Comparison of ENCODE assay signal across 11 cellular contexts in genomic region chrX:101429934-101430333, GRCh38. TPM values are rescaled to one million over a fixed set of nuclear protein-coding genes. Genes with fewer than 3 reads are reported as not detected.
DNase-seq lines count a peak whose midpoint lies in the region; ATAC-seq and TF ChIP-seq lines count a peak whose summit lies in the region.
"Had no signal": no experiment of that assay in that cellular context is flagged by ENCODE, and none has a peak within 500 bp of the region (broad histone marks: within the 10 kb centered on the region; RNA-seq: fewer than 3 reads in every experiment).

No MANE protein-coding gene starts in this region.

- no peaks in the 10 kb centered on the region for H3K79me1 ChIP-seq in IMR-90 (ENCODE audit: low read depth in 1 of 2, low read length in 2 of 2)

- no peak for TF ChIP-seq RAD21 in IMR-90 (IDR thresholded peaks at IDR 0.05; ENCODE audit: low read length)

- no peak overlapping the region for H3K27ac ChIP-seq in IMR-90 (ENCODE audit: insufficient read depth, low read length)
- H3K27ac ChIP-seq: VCaP had no signal

- CTCF ChIA-PET in IMR-90 (lab: Yijun Ruan, JAX) = no interaction called here

- no peak overlapping the region for H4K91ac ChIP-seq in IMR-90 (ENCODE audit: insufficient read depth, low read depth, low read length)

- no peak for TF ChIP-seq CTCF in IMR-90 (conservative IDR thresholded peaks at IDR 0.05; ENCODE audit: low read depth, low read length)
- no peak for TF ChIP-seq CTCF in fibroblast of villous mesenchyme (IDR thresholded peaks at IDR 0.05; ENCODE audit: insufficient read depth, low read depth, low read length)

- no peak overlapping the region for H3K18ac ChIP-seq in IMR-90 (ENCODE audit: low read depth, low read length)

- H2AK9ac ChIP-seq in IMR-90 (replicated peaks; ENCODE audit: low read depth, low read length, poor library complexity) = no peak overlapping the region

- H3K36me3 ChIP-seq in IMR-90 (ENCODE audit: control insufficient read depth, insufficient read depth, low read length) = no peaks in the 10 kb centered on the region
- H3K36me3 ChIP-seq in HAP-1 (replicated peaks) = no peaks in the 10 kb centered on the region

- H4K20me1 ChIP-seq in IMR-90 (ENCODE audit: insufficient read depth, low read length) = no peaks in the 10 kb centered on the region

- H3K4me2 ChIP-seq in IMR-90 (ENCODE audit: low read depth, low read length) = peak overlapping the region; percentile 39; the same call in 1 of the 2 replicates

- intact Hi-C loops in IMR-90 (cut with micrococcal nuclease) = no loop called here
- intact Hi-C loops in Right ventricle myocardium superior (cut with DNase I) = no loop called here
- intact Hi-C loops in posterior cingulate gyrus (cut with DNase I) = no loop called here

- in situ Hi-C loops in IMR-90 (cut with MboI; ENCODE audit: low sequenced_read_pairs) = no loop called here
- in situ Hi-C loops in HAP-1 (cut with MboI; ENCODE audit: low sequenced_read_pairs) = no loop called here

- no peak overlapping the region for H3K14ac ChIP-seq in IMR-90 (replicated peaks; ENCODE audit: low read depth, low read length)

- H3K56ac ChIP-seq in IMR-90 (ENCODE audit: extremely low read depth, insufficient read depth, low read length) = no peak overlapping the region

- H3K27me3 ChIP-seq in IMR-90 (ENCODE audit: control insufficient read depth, insufficient read depth, low read length) (no peaks in the 10 kb centered on the region), HAP-1 (ENCODE audit: low read depth) (no peaks in the 10 kb centered on the region)

- H2BK5ac ChIP-seq in IMR-90 (ENCODE audit: low read depth, low read length, poor library complexity, severe bottlenecking) = peak overlapping the region; percentile 38

- BruUV-seq in IMR-90 (replicated peaks; lab: Mats Ljungman, UMichigan) = no TSS peak

- DNase-seq in IMR-90 = peak; percentile 69
- DNase-seq in fibroblast of villous mesenchyme (ENCODE audit: low read depth) = peak; percentile 72
- no peak for DNase-seq in Right ventricle myocardium superior
- DNase-seq in HAP-1 (ENCODE audit: low spot score in 2 of 2) = no peak
- DNase-seq in posterior cingulate gyrus = no peak
- DNase-seq in iPS-NIHi7 (ENCODE audit: extremely low spot score) = no peak
- DNase-seq: left cardiac atrium had no signal

- ATAC-seq in GM18505 (IDR thresholded peaks at IDR 0.05; ENCODE audit: unreplicated experiment) = peak; percentile 40
- peak; percentile 46 for ATAC-seq in GM21717 (IDR thresholded peaks at IDR 0.05; ENCODE audit: unreplicated experiment)
- peak; percentile 84 for ATAC-seq in IMR-90 (ENCODE audit: low read depth)
- no peak for ATAC-seq in Right ventricle myocardium superior (ENCODE audit: poor library complexity)
- ATAC-seq: left cardiac atrium had no signal

- H2BK15ac ChIP-seq in IMR-90 (ENCODE audit: low read depth, low read length) = no peak overlapping the region

- H3K9me3 ChIP-seq in IMR-90 (ENCODE audit: control insufficient read depth, insufficient read depth, low read length) (no peaks in the 10 kb centered on the region; the same call in 1 of the 2 replicates), HAP-1 (no peaks in the 10 kb centered on the region)

- H3K4me3 ChIP-seq in IMR-90 (ENCODE audit: insufficient read depth, low read depth, low read length) (no peak overlapping the region), fibroblast of villous mesenchyme (ENCODE audit: low read depth, low read length) (no peak overlapping the region), HAP-1 (no peak overlapping the region)

- H2BK120ac ChIP-seq in IMR-90 (ENCODE audit: low read depth, low read length) = no peak overlapping the region

- H4K8ac ChIP-seq in IMR-90 (ENCODE audit: low read depth in 2 of 2, low read length in 2 of 2) = no peak overlapping the region

- no peak overlapping the region for H2AFZ ChIP-seq in IMR-90 (replicated peaks; ENCODE audit: low read length, poor library complexity)

- H3K9me1 ChIP-seq in IMR-90 (ENCODE audit: insufficient read depth, low read length) = no peaks in the 10 kb centered on the region

- TF ChIP-seq POLR2A in GM18505 (IDR thresholded peaks at IDR 0.05; ENCODE audit: borderline replicate concordance, extremely low read depth, insufficient read depth, insufficient read length) = no peak
- no peak for TF ChIP-seq POLR2A in IMR-90 (IDR thresholded peaks at IDR 0.05; ENCODE audit: low read depth, low read length)

- no peak overlapping the region for H3K9ac ChIP-seq in IMR-90 (ENCODE audit: low read depth, low read length)

- no CpG with 5 or more reads among the region's 1 CpG for WGBS in IMR-90 (ENCODE audit: extremely low coverage in 2 of 2, insufficient read length in 1 of 2), 2 experiments

- H3K23ac ChIP-seq in IMR-90 (ENCODE audit: low read depth, low read length) = no peak overlapping the region

- POLR2A ChIA-PET in IMR-90 (lab: Charles Lee; ENCODE audit: unreplicated experiment) = interaction anchor here (0.7 kb wide), 1 partner anchor 1294 kb away, joined by 8 read pairs; no protein-coding TSS in a partner anchor

- H3K4me1 ChIP-seq in IMR-90 (ENCODE audit: control insufficient read depth, insufficient read depth, low read length) (peaks cover 2% of the 10 kb centered on the region; the same call in 1 of the 2 replicates), HAP-1 (no peaks in the 10 kb centered on the region)

- no peak overlapping the region for H2AK5ac ChIP-seq in IMR-90 (ENCODE audit: low read depth, low read length)

- dilution Hi-C loops in IMR-90 (cut with HindIII; ENCODE audit: low sequenced_read_pairs, unreplicated experiment) = no loop called here

- H4K5ac ChIP-seq in IMR-90 (ENCODE audit: low read depth, low read length) = no peak overlapping the region

- no peak overlapping the region for H2BK20ac ChIP-seq in IMR-90 (ENCODE audit: low read depth, low read length)

- no peak overlapping the region for H3K4ac ChIP-seq in IMR-90 (ENCODE audit: low read depth, low read length)

TF ChIP-seq in IMR-90, 13 proteins besides CTCF, POLR2A, EP300 and RAD21:
- TF ChIP-seq MAZ (IDR thresholded peaks at IDR 0.05; ENCODE audit: borderline replicate concordance, low read depth, low read length) = no peak
- TF ChIP-seq FOS (IDR thresholded peaks at IDR 0.05; ENCODE audit: low read depth, low read length) = peak; percentile 58; the same call in 1 of the 2 replicates

RNA-seq across cellular contexts. Expression of gene HNRNPH2, which starts 21.9 kb away (rescaled TPM):
- total RNA-seq in IMR-90 (2012; rRNA removed) (54.3 and 95.3 TPM in 2 replicates), fibroblast of villous mesenchyme (57.3 and 74.7 TPM in 2 replicates), Right ventricle myocardium superior (46.9 TPM)
- 31.4 and 42.8 TPM in 2 replicates for polyA plus RNA-seq in IMR-90 (2012; rRNA removed)
- 5.2 and 10.1 TPM in 2 replicates for polyA plus RNA-seq in IMR-90 (2012; cell fraction: cytosol; rRNA removed)
- 1.4 and 12.2 TPM in 2 replicates for polyA plus RNA-seq in IMR-90 (2012; cell fraction: nucleus; rRNA removed; ENCODE audit: low replicate concordance)

RNA-seq across cellular contexts. Expression of gene GLA, which starts 22.2 kb away (rescaled TPM):
- 37.2 and 38.7 TPM in 2 replicates for total RNA-seq in IMR-90 (2012; rRNA removed)
- 26.4 and 27.9 TPM in 2 replicates for polyA plus RNA-seq in IMR-90 (2012; rRNA removed)
- polyA plus RNA-seq in IMR-90 (2012; cell fraction: cytosol; rRNA removed) = 11.8 and 15.8 TPM in 2 replicates
- polyA plus RNA-seq in IMR-90 (2012; cell fraction: nucleus; rRNA removed; ENCODE audit: low replicate concordance) = 14.3 and 57.2 TPM in 2 replicates
- 31.2 and 45.8 TPM in 2 replicates for total RNA-seq in fibroblast of villous mesenchyme
- total RNA-seq in Right ventricle myocardium superior = 9.1 TPM

RNA-seq across cellular contexts. Expression of gene RPL36A, which starts 39.1 kb away (rescaled TPM):
- total RNA-seq in IMR-90 (2012; rRNA removed) (677 and 1,679 TPM in 2 replicates), fibroblast of villous mesenchyme (103 and 132 TPM in 2 replicates), Right ventricle myocardium superior (72.0 TPM)
- polyA plus RNA-seq in IMR-90 (2012; rRNA removed) = 1,999 and 2,412 TPM in 2 replicates
- polyA plus RNA-seq in IMR-90 (2012; cell fraction: cytosol; rRNA removed) = 794 and 2,086 TPM in 2 replicates
- polyA plus RNA-seq in IMR-90 (2012; cell fraction: nucleus; rRNA removed; ENCODE audit: low replicate concordance) = 62.2 and 963 TPM in 2 replicates

RNA-seq across cellular contexts. Expression of gene BTK, which starts 43.9 kb away (rescaled TPM):
- total RNA-seq in IMR-90 (2012; rRNA removed) (not detected in 2 replicates), fibroblast of villous mesenchyme (not detected in 2 replicates), Right ventricle myocardium superior (1.8 TPM)
- polyA plus RNA-seq in IMR-90 (2012; rRNA removed) = not detected in 2 replicates
- polyA plus RNA-seq in IMR-90 (2012; cell fraction: cytosol; rRNA removed) = 0.22 TPM in 1 of 2 replicates, not detected in the other
- 0.03 TPM in 1 of 2 replicates, not detected in the other for polyA plus RNA-seq in IMR-90 (2012; cell fraction: nucleus; rRNA removed; ENCODE audit: low replicate concordance)
- total RNA-seq: G401 had no signal

RNA-seq across cellular contexts. Expression of gene ARMCX4, which starts 55.3 kb away (rescaled TPM):
- total RNA-seq in IMR-90 (2012; rRNA removed) = 2.3 and 3.1 TPM in 2 replicates
- 3.3 and 4.2 TPM in 2 replicates for polyA plus RNA-seq in IMR-90 (2012; rRNA removed)
- polyA plus RNA-seq in IMR-90 (2012; cell fraction: cytosol; rRNA removed) = 0.64 and 0.88 TPM in 2 replicates
- polyA plus RNA-seq in IMR-90 (2012; cell fraction: nucleus; rRNA removed; ENCODE audit: low replicate concordance) = 4.7 and 22.7 TPM in 2 replicates
- total RNA-seq in fibroblast of villous mesenchyme = 8.1 and 11.2 TPM in 2 replicates
- total RNA-seq in Right ventricle myocardium superior = 4.6 TPM
- total RNA-seq: G401 had no signal

Comparison
In these comparisons a context has a peak if more than half of its experiments do, and no peak if none do; other contexts are left out.
1. DNase-seq: peak in IMR-90 (single experiment) and fibroblast of villous mesenchyme (single experiment); none in Right ventricle myocardium superior (single experiment), HAP-1 (0 of 2), posterior cingulate gyrus (0 of 10) and iPS-NIHi7 (single experiment).